ENCODE assay signal across 10 cellular contexts in genomic region chrX:40082447-40083119, GRCh38. TPM values are rescaled to one million over a fixed set of nuclear protein-coding genes. Genes with fewer than 3 reads are reported as not detected.
DNase-seq lines count a peak whose midpoint lies in the region; ATAC-seq and TF ChIP-seq lines count a peak whose summit lies in the region.
"Had no signal": no experiment of that assay in that cellular context is flagged by ENCODE, and none has a peak within 500 bp of the region (broad histone marks: within the 10 kb centered on the region; RNA-seq: fewer than 3 reads in every experiment).

No MANE protein-coding gene starts in this region.

- no peaks in the 10 kb centered on the region for H3K9me2 ChIP-seq in Karpas-422 (replicated peaks; ENCODE audit: insufficient read depth, low read length)

- H3K27ac ChIP-seq in right atrium auricular region (peak overlapping the region in 1 of 2 donors; percentile 24), body of pancreas (peak overlapping the region; percentile 26 to 57 (median 54)), Karpas-422 (ENCODE audit: low read length) (no peak overlapping the region)
- H3K27ac ChIP-seq: HL-60, SK-N-MC had no signal

- peaks cover 69% of the 10 kb centered on the region for H4K20me1 ChIP-seq in Karpas-422 (ENCODE audit: insufficient read depth, low read depth, low read length)

- H2AFZ ChIP-seq in Karpas-422 (ENCODE audit: low read length), result no peak overlapping the region

- DNase-seq in Right ventricle myocardium inferior (ENCODE audit: missing footprints) (no peak), right atrium auricular region (ENCODE audit: low spot score) (no peak), body of pancreas (peak in 1 of 4 donors; percentile 42), Karpas-422 (no peak), NCI-H2171 treated with DMSO at 0.1 percent for 48 hours (lab: John Stamatoyannopoulos, UW) (no peak), HT-29 (ENCODE audit: low spot score) (no peak)
- DNase-seq in naive thymus-derived CD8-positive, alpha-beta T cell, result no peak
- no peak for DNase-seq in stimulated activated CD4-positive, alpha-beta T cell treated with anti-CD3 and anti-CD28 coated beads, Interleukin-2, amount 100 ng/mL, for 24 hours

- no peak for TF ChIP-seq POLR2A in body of pancreas (IDR thresholded peaks at IDR 0.05)

- H3K27me3 ChIP-seq in right atrium auricular region, result no peaks in the 10 kb centered on the region
- no peaks in the 10 kb centered on the region for H3K27me3 ChIP-seq in body of pancreas
- H3K27me3 ChIP-seq in Karpas-422 (ENCODE audit: low read length), result no peaks in the 10 kb centered on the region

- peaks cover 0 to 6% (median 0%) of the 10 kb centered on the region in 3 donors for H3K36me3 Mint-ChIP-seq in naive thymus-derived CD8-positive, alpha-beta T cell

- WGBS in body of pancreas, 2 donors, result 18 to 26% methylated on average over 9 to 13 of the region's 15 CpGs

- H3K4me3 ChIP-seq in right atrium auricular region, result peak overlapping the region in 1 of 2 donors; percentile 47
- H3K4me3 ChIP-seq in body of pancreas, result no peak overlapping the region
- H3K4me3 ChIP-seq in Karpas-422 (ENCODE audit: low read length), result no peak overlapping the region
- H3K4me3 ChIP-seq: SK-N-MC had no signal

- peak overlapping the region; percentile 43 to 86 (median 63) for H3K4me3 Mint-ChIP-seq in naive thymus-derived CD8-positive, alpha-beta T cell

- H3K27me3 Mint-ChIP-seq in naive thymus-derived CD8-positive, alpha-beta T cell, result no peaks in the 10 kb centered on the region

- peaks cover 79% of the 10 kb centered on the region for H3K79me2 ChIP-seq in Karpas-422 (ENCODE audit: low read length)

- H3K4me1 ChIP-seq in right atrium auricular region, result peaks cover 0 to 51% of the 10 kb centered on the region in 2 donors
- peaks cover 65% of the 10 kb centered on the region for H3K4me1 ChIP-seq in body of pancreas
- H3K4me1 ChIP-seq in Karpas-422 (ENCODE audit: low read length), result peaks cover 48% of the 10 kb centered on the region

- POLR2A ChIA-PET in naive thymus-derived CD8-positive, alpha-beta T cell (lab: Charles Lee), result interaction anchor here (0.6 to 2.7 kb wide), 4 partner anchors 15 to 223 kb away, joined by 3 to 15 read pairs (median 3); partner anchors contain the start of gene BCOR

- H3K9me3 ChIP-seq in right atrium auricular region, result no peaks in the 10 kb centered on the region
- no peaks in the 10 kb centered on the region for H3K9me3 ChIP-seq in body of pancreas
- H3K9me3 ChIP-seq in Karpas-422 (ENCODE audit: low read length), result no peaks in the 10 kb centered on the region

- H3K36me3 ChIP-seq in right atrium auricular region (no peaks in the 10 kb centered on the region), body of pancreas (replicated peaks in 1 of 2; ENCODE audit: insufficient read depth in 1 of 2, low read depth in 2 of 2) (no peaks in the 10 kb centered on the region), Karpas-422 (ENCODE audit: insufficient read depth, low read length) (no peaks in the 10 kb centered on the region)

- peaks cover 0 to 2% (median 0%) of the 10 kb centered on the region in 9 donors for H3K9me3 Mint-ChIP-seq in naive thymus-derived CD8-positive, alpha-beta T cell

- H3K27ac Mint-ChIP-seq in naive thymus-derived CD8-positive, alpha-beta T cell, result peak overlapping the region in 7 of 10 donors; percentile 9 to 84 (median 67)

- TF ChIP-seq CTCF in right atrium auricular region (IDR thresholded peaks at IDR 0.05), result no peak
- TF ChIP-seq CTCF in body of pancreas (IDR thresholded peaks at IDR 0.05), result no peak

- H3K4me1 Mint-ChIP-seq in naive thymus-derived CD8-positive, alpha-beta T cell, result peaks cover 15 to 63% (median 57%) of the 10 kb centered on the region in 4 donors

- peak; percentile 63 for ATAC-seq in Right ventricle myocardium inferior
- ATAC-seq in body of pancreas, result no peak
- ATAC-seq in naive thymus-derived CD8-positive, alpha-beta T cell, result peak; percentile 38 to 59

- H3K9ac ChIP-seq in Karpas-422 (ENCODE audit: low read length), result no peak overlapping the region

- H3K4me2 ChIP-seq in Karpas-422 (ENCODE audit: low read depth, low read length, poor library complexity, severe bottlenecking), result no peak overlapping the region

- intact Hi-C loops in Right ventricle myocardium inferior (cut with DNase I), result no loop called here
- intact Hi-C loops in body of pancreas (cut with DNase I), result no loop called here

RNA-seq across cellular contexts. Expression of gene BCOR, which starts 15.2 kb away (rescaled TPM):
- total RNA-seq in Right ventricle myocardium inferior, result 16.9 TPM
- total RNA-seq in right atrium auricular region, result 10 to 100 TPM; 24.3 to 37.1 TPM
- 10 to 100 TPM; 13.2 to 23.6 TPM for total RNA-seq in body of pancreas
- 10 to 100 TPM; 31.6 to 35.9 TPM for total RNA-seq in naive thymus-derived CD8-positive, alpha-beta T cell
- polyA plus RNA-seq in naive thymus-derived CD8-positive, alpha-beta T cell, result 1 to 10 TPM; 2.5 to 7.7 (median 6.6) TPM
- 43.7 and 49.9 TPM in 2 replicates for total RNA-seq in Karpas-422 (2014; rRNA removed; shearing (Covaris generic); ENCODE audit: low replicate concordance)
- total RNA-seq in HT-29 (2014; rRNA removed; shearing (Covaris generic)), result 23.3 and 25.5 TPM in 2 replicates
